9 cellular contexts compared by ENCODE assay signal in the genomic region with DNA sequence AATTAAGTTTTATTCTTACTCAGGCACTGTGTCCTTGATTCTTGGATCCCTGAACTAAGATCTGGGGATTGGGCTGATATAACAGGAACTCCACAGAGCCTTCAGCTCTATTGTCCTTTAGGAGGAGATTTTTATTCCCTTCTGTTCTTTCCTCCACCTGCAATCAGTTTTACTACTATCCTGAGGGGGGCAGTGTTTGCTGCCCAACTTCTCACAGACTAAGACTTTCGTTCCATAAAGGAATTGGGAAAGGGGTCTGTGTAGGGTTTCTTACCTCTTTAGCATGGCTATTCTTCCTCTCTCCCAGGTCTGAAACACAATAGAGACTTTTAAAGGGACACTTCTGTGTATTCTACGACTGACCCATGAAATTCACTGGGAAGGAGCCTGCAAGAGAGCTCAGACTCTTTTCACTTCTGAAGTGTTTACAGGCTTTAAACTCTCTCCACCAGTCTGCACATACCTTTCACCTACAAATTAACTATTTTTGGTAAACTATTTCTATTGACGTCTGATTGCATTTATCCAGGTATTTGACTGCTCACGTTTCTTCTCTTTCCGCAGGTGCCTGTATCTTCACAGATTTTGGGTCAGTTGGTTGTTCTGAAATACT.
A peak's percentile ranks its signal among the peaks of the same experiment; 100 is the strongest.
DNase-seq lines count a peak whose midpoint lies in the region; ATAC-seq and TF ChIP-seq lines count a peak whose summit lies in the region.
"Had no signal": no experiment of that assay in that cellular context is flagged by ENCODE, and none has a peak within 500 bp of the region (broad histone marks: within the 10 kb centered on the region; RNA-seq: fewer than 3 reads in every experiment).

No MANE protein-coding gene starts in this region.

- H3K9ac ChIP-seq in smooth muscle cell (ENCODE audit: low read depth) = no peak overlapping the region

- no peak overlapping the region for H3K4me3 ChIP-seq in smooth muscle cell

- H2AFZ ChIP-seq in smooth muscle cell (ENCODE audit: low read depth) = no peak overlapping the region

- no peak overlapping the region for H3K4me3 Mint-ChIP-seq in natural killer cell treated with Interleukin-12 subunit alpha and Interleukin-12 subunit beta and Interleukin-15 and Interleukin-18, amount 100 ng/mL, for 72 hours
- H3K4me3 Mint-ChIP-seq: B cell had no signal

- no peak for ATAC-seq in natural killer cell treated with Interleukin-12 subunit alpha and Interleukin-12 subunit beta and Interleukin-15 and Interleukin-18, amount 100 ng/mL, for 72 hours
- no peak for ATAC-seq in GM21390 (IDR thresholded peaks at IDR 0.05; ENCODE audit: unreplicated experiment)
- no peak for ATAC-seq in GM21529 (IDR thresholded peaks at IDR 0.05; ENCODE audit: unreplicated experiment)

- peaks cover 4% of the 10 kb centered on the region for H3K36me3 Mint-ChIP-seq in natural killer cell treated with Interleukin-12 subunit alpha and Interleukin-12 subunit beta and Interleukin-15 and Interleukin-18, amount 100 ng/mL, for 72 hours

- WGBS in smooth muscle cell (ENCODE audit: low lambda C conversion rate) = 48% methylated on average over 5 of the region's 5 CpGs

- no peaks in the 10 kb centered on the region for H3F3A ChIP-seq in smooth muscle cell (ENCODE audit: low read depth)

- no peaks in the 10 kb centered on the region for H3K27me3 ChIP-seq in smooth muscle cell (ENCODE audit: low read depth)

- peaks cover 13% of the 10 kb centered on the region for H3K9me3 Mint-ChIP-seq in natural killer cell treated with Interleukin-12 subunit alpha and Interleukin-12 subunit beta and Interleukin-15 and Interleukin-18, amount 100 ng/mL, for 72 hours

- H3K4me2 ChIP-seq in smooth muscle cell = no peak overlapping the region

- no peaks in the 10 kb centered on the region for H4K20me1 ChIP-seq in smooth muscle cell (ENCODE audit: low read depth)

- H3K27ac Mint-ChIP-seq in natural killer cell treated with Interleukin-12 subunit alpha and Interleukin-12 subunit beta and Interleukin-15 and Interleukin-18, amount 100 ng/mL, for 72 hours = no peak overlapping the region
- H3K27ac Mint-ChIP-seq: B cell had no signal

- peak; percentile 48 for TF ChIP-seq CTCF in smooth muscle cell (IDR thresholded peaks at IDR 0.05; ENCODE audit: borderline replicate concordance, insufficient read depth, poor library complexity, severe bottlenecking)

- no peaks in the 10 kb centered on the region for H3K27me3 Mint-ChIP-seq in natural killer cell treated with Interleukin-12 subunit alpha and Interleukin-12 subunit beta and Interleukin-15 and Interleukin-18, amount 100 ng/mL, for 72 hours
- H3K27me3 Mint-ChIP-seq: B cell had no signal

- H3K27ac ChIP-seq in smooth muscle cell (ENCODE audit: low read depth) = no peak overlapping the region

- no peaks in the 10 kb centered on the region for H3K9me3 ChIP-seq in smooth muscle cell (replicated peaks; ENCODE audit: low read depth)

- H3K36me3 ChIP-seq in smooth muscle cell (ENCODE audit: low read depth) = no peaks in the 10 kb centered on the region

- no peaks in the 10 kb centered on the region for H3K79me2 ChIP-seq in smooth muscle cell (ENCODE audit: low read depth)

- H3K4me1 ChIP-seq in smooth muscle cell (ENCODE audit: low read depth) = no peaks in the 10 kb centered on the region

- TF ChIP-seq POLR2A in erythroblast (IDR thresholded peaks at IDR 0.05; ENCODE audit: low read length) = no peak

- H3K4me1 Mint-ChIP-seq in natural killer cell treated with Interleukin-12 subunit alpha and Interleukin-12 subunit beta and Interleukin-15 and Interleukin-18, amount 100 ng/mL, for 72 hours (ENCODE audit: low read depth in 2 of 2) = no peaks in the 10 kb centered on the region
- H3K4me1 Mint-ChIP-seq: B cell had no signal

- DNase-seq in NCI-H1417 (lab: John Stamatoyannopoulos, UW) (peak in 2 of 3 experiments; percentile 21 to 60), NCI-H1417 treated with DMSO at 0.1 percent for 48 hours (lab: John Stamatoyannopoulos, UW) (no peak), NCI-H460 (ENCODE audit: extremely low read depth, low read depth) (peak; percentile 50), erythroblast (lab: John Stamatoyannopoulos, UW) (peak; percentile 3 to 25), smooth muscle cell (lab: John Stamatoyannopoulos, UW; ENCODE audit: unreplicated experiment) (no peak)
- no peak for DNase-seq in natural killer cell treated with Interleukin-12 subunit alpha and Interleukin-12 subunit beta and Interleukin-15 and Interleukin-18, amount 100 ng/mL, for 72 hours (ENCODE audit: low spot score)

Comparison
In these comparisons a context has a peak if more than half of its experiments do, and no peak if none do; other contexts are left out.
1. DNase-seq: peak in NCI-H1417 (2 of 3), NCI-H460 (single experiment) and erythroblast (2 of 2); none in NCI-H1417 treated with DMSO at 0.1 percent for 48 hours (single experiment), smooth muscle cell (single experiment) and natural killer cell treated with Interleukin-12 subunit alpha and Interleukin-12 subunit beta and Interleukin-15 and Interleukin-18, amount 100 ng/mL, for 72 hours (single experiment).